In the genomic region with DNA sequence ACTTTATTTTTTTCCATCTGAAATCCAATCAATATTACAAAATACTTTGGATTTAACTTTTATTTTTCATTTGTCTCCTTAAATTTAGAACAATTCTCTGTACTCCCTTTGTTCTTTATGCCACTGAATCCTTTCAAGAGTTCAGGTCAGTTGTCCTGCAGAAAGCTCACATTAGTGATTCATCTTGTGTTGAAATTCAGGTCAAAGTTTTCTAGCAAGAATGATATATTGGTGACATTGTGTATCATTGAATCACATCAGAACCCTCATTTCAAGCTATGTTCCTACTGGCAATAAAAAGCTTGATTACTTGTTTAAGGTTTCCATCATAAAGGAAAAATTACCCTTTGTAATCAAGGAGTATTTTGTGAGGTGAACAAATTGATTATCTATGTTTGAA, we compare ENCODE assay signal across 27 cellular contexts.
"Had no signal": no experiment of that assay in that cellular context is flagged by ENCODE, and none has a peak within 500 bp of the region (broad histone marks: within the 10 kb centered on the region; RNA-seq: fewer than 3 reads in every experiment).

No MANE protein-coding gene starts in this region.

- H3K36me3 ChIP-seq: colonic mucosa, esophagus muscularis mucosa, esophagus squamous epithelium, gastrocnemius medialis, gastroesophageal sphincter, heart left ventricle, heart right ventricle had no signal

- H3K4me1 ChIP-seq: colonic mucosa, esophagus muscularis mucosa, esophagus squamous epithelium, foreskin keratinocyte, gastrocnemius medialis, gastroesophageal sphincter, heart left ventricle, heart right ventricle had no signal

- FAIRE-seq: colon, endometrium, frontal cortex had no signal

- H3K27me3 ChIP-seq: colonic mucosa, dorsolateral prefrontal cortex, esophagus muscularis mucosa, esophagus squamous epithelium, foreskin keratinocyte, gastrocnemius medialis, gastroesophageal sphincter, heart left ventricle, heart right ventricle had no signal

- H3K27ac ChIP-seq: colonic mucosa, coronary artery, dorsolateral prefrontal cortex, epithelial cell of prostate, esophagus muscularis mucosa, esophagus squamous epithelium, foreskin keratinocyte, gastrocnemius medialis, gastroesophageal sphincter, heart left ventricle, heart right ventricle had no signal

- H3K4me3 ChIP-seq: colonic mucosa, coronary artery, dorsolateral prefrontal cortex, esophagus muscularis mucosa, esophagus squamous epithelium, gastrocnemius medialis, gastroesophageal sphincter, heart left ventricle, heart right ventricle had no signal

- ATAC-seq: effector memory CD8-positive, alpha-beta T cell; esophagus mucosa; foreskin keratinocyte; gastrocnemius medialis; gastroesophageal sphincter; heart left ventricle; heart right ventricle had no signal

- DNase-seq: colonic mucosa; cortex of kidney; dermis blood vessel endothelial cell; dorsolateral prefrontal cortex; effector CD4-positive, alpha-beta T cell; effector CD8-positive, alpha-beta T cell; effector memory CD4-positive, alpha-beta T cell; effector memory CD8-positive, alpha-beta T cell; endodermal cell; erythroblast; esophagus squamous epithelium; foreskin fibroblast; foreskin keratinocyte; foreskin melanocyte; gastrocnemius medialis; glutamatergic neuron; head of caudate nucleus; heart left ventricle; heart right ventricle had no signal

- H3K9me3 ChIP-seq: colonic mucosa, esophagus muscularis mucosa, esophagus squamous epithelium, gastrocnemius medialis, gastroesophageal sphincter, heart left ventricle had no signal
